ENCODE assay signal across 15 cellular contexts in the genomic region with DNA sequence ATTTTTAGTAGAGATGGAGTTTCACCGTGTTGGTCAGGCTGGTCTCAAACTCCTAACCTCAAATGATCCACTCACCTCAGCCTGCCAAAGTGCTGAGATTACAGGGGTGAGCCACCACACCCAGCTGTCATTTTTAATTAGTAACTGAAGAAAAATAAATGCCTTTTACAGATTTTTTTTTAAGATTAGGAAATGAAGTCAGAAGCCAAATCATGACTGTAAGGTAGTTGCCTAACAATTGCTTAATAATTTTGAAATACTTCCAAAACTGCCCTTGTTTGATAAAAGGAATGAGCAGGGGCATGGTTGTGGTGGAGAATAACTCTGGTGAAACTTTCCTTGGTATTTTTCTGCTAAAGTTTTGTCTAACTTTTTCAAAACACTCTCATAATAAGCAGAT.
DNase-seq lines count a peak whose midpoint lies in the region; ATAC-seq and TF ChIP-seq lines count a peak whose summit lies in the region.
"Had no signal": no experiment of that assay in that cellular context is flagged by ENCODE, and none has a peak within 500 bp of the region (broad histone marks: within the 10 kb centered on the region; RNA-seq: fewer than 3 reads in every experiment).

No MANE protein-coding gene starts in this region.

- no peak for ATAC-seq in GM18870 (IDR thresholded peaks at IDR 0.05; ENCODE audit: unreplicated experiment)
- ATAC-seq: naive thymus-derived CD8-positive, alpha-beta T cell had no signal

- no peaks in the 10 kb centered on the region for H3K79me2 ChIP-seq in GM23248 (ENCODE audit: insufficient read depth)

- H3K9me3 ChIP-seq in GM23248 (ENCODE audit: low read depth) (peaks cover 2% of the 10 kb centered on the region), ascending aorta (peaks cover 4 to 13% of the 10 kb centered on the region in 2 donors)

- 0 to 9% methylated on average over 1 of the region's 1 CpG for WGBS in GM23248 (ENCODE audit: low coverage in 1 of 2, low lambda C conversion rate in 2 of 2, missing lambda C conversion rate in 2 of 2), 2 experiments

- H2AFZ ChIP-seq in GM23248: no peak overlapping the region

- peaks cover 12% of the 10 kb centered on the region for H3K4me1 ChIP-seq in GM23248 (ENCODE audit: insufficient read depth)
- H3K4me1 ChIP-seq in ascending aorta: peaks cover 0 to 12% of the 10 kb centered on the region in 2 donors

- peak overlapping the region; percentile 18; the same call in 1 of the 2 replicates for H3K9ac ChIP-seq in GM23248

- intact Hi-C loops in ascending aorta (cut with DNase I): loop anchor here (2.0 to 5.0 kb wide), 3 partner anchors 22 to 172 kb away; partner anchors contain the start of gene FIBIN

- H3K4me3 ChIP-seq in GM23248 (no peak overlapping the region), ascending aorta (no peak overlapping the region), fibroblast of villous mesenchyme (ENCODE audit: low read depth, low read length) (no peak overlapping the region), skeletal muscle cell (ENCODE audit: low read depth, low read length) (no peak overlapping the region)
- H3K4me3 ChIP-seq: esophagus muscularis mucosa, smooth muscle cell had no signal

- H3K27me3 ChIP-seq in GM23248 (replicated peaks; ENCODE audit: insufficient read depth) (no peaks in the 10 kb centered on the region), ascending aorta (no peaks in the 10 kb centered on the region)
- H3K27me3 ChIP-seq: esophagus muscularis mucosa had no signal

- no peaks in the 10 kb centered on the region for H3K9me2 ChIP-seq in GM23248 (ENCODE audit: insufficient read depth)

- no peaks in the 10 kb centered on the region for H4K20me1 ChIP-seq in GM23248 (ENCODE audit: insufficient read depth)

- peak; percentile 92 for DNase-seq in GM23248
- DNase-seq in ascending aorta (ENCODE audit: low spot score in 2 of 2): peak in 1 of 2 donors; percentile 69
- DNase-seq in fibroblast of villous mesenchyme (ENCODE audit: low read depth): peak; percentile 94
- DNase-seq in skeletal muscle cell (ENCODE audit: low read depth): peak; percentile 65
- DNase-seq in mesenteric fat pad (ENCODE audit: low spot score): no peak
- no peak for DNase-seq in NCI-H510A (lab: John Stamatoyannopoulos, UW)
- DNase-seq in SKM-1 (lab: John Stamatoyannopoulos, UW; ENCODE audit: unreplicated experiment): no peak
- DNase-seq: activated naive CD4-positive, alpha-beta T cell treated with Interleukin-2 at 50 U/mL for 16 hours; Calu3; islet precursor cell; naive thymus-derived CD8-positive, alpha-beta T cell had no signal

- H3K36me3 ChIP-seq in GM23248 (ENCODE audit: low read depth) (no peaks in the 10 kb centered on the region), ascending aorta (no peaks in the 10 kb centered on the region)
- H3K36me3 ChIP-seq: esophagus muscularis mucosa had no signal

- peak overlapping the region; percentile 59 for H3K4me2 ChIP-seq in GM23248 (ENCODE audit: unreplicated experiment)
- H3K4me2 ChIP-seq: smooth muscle cell had no signal

- TF ChIP-seq CTCF in ascending aorta (IDR thresholded peaks at IDR 0.05): no peak
- no peak for TF ChIP-seq CTCF in fibroblast of villous mesenchyme (IDR thresholded peaks at IDR 0.05; ENCODE audit: insufficient read depth, low read depth, low read length)

- peaks cover 9% of the 10 kb centered on the region for H3F3A ChIP-seq in GM23248 (ENCODE audit: insufficient read depth)

- in situ Hi-C loops in GM23248 (cut with MboI): no loop called here

- H3K27ac ChIP-seq in GM23248: peak overlapping the region; percentile 77
- peak overlapping the region; percentile 56 to 67 for H3K27ac ChIP-seq in ascending aorta
- H3K27ac ChIP-seq: VCaP had no signal

Comparison
In these comparisons a context has a peak if more than half of its experiments do, and no peak if none do; other contexts are left out.
1. DNase-seq: peak in GM23248 (single experiment), fibroblast of villous mesenchyme (single experiment) and skeletal muscle cell (single experiment); none in mesenteric fat pad (single experiment), NCI-H510A (single experiment) and SKM-1 (single experiment).